Comparison of ENCODE assay signal across 26 cellular contexts in genomic region chr9:123528521-123528920, GRCh38.
"Had no signal": no experiment of that assay in that cellular context is flagged by ENCODE, and none has a peak within 500 bp of the region (broad histone marks: within the 10 kb centered on the region; RNA-seq: fewer than 3 reads in every experiment).

No MANE protein-coding gene starts in this region.

- DNase-seq: activated CD4-positive, alpha-beta T cell treated with anti-CD3 and anti-CD28 coated beads for 1 hour; activated CD4-positive, alpha-beta T cell treated with anti-CD3 and anti-CD28 coated beads, Interleukin-2, amount 10 ng/mL, durations not matched to agents 7 days and 5 days; activated CD8-positive, alpha-beta T cell treated with anti-CD3 and anti-CD28 coated beads for 36 hours; activated T-cell treated with anti-CD3 and anti-CD28 coated beads, Interleukin-2, amount 50 U/mL, for 48 hours; effector CD8-positive, alpha-beta T cell; esophagus squamous epithelium; foreskin melanocyte; heart right ventricle; left ventricle myocardium inferior; mesendoderm; mucosa of descending colon; naive B cell; pancreas; retina; stimulated activated CD4-positive, alpha-beta T cell treated with anti-CD3 and anti-CD28 coated beads, Interleukin-1b, Interleukin-23, amount 100 ng/mL, for 48 hours; stimulated activated CD4-positive, alpha-beta T cell treated with anti-CD3 and anti-CD28 coated beads, Interleukin-4, amount 100 ng/mL, for 4 hours; stimulated activated CD8-positive, alpha-beta memory T cell treated with anti-CD3 and anti-CD28 coated beads, Interleukin-4, amount 100 ng/mL, for 48 hours; stimulated activated naive CD8-positive, alpha-beta T cell treated with anti-CD3 and anti-CD28 coated beads, Interleukin-15, amount 100 ng/mL, for 72 hours; substantia nigra; T1000; upper lobe of left lung had no signal

- H3K4me3 ChIP-seq: esophagus squamous epithelium, heart right ventricle, left ventricle myocardium inferior, lung, mucosa of descending colon, pancreas, prostate gland, smooth muscle cell, upper lobe of left lung, vagina had no signal

- H3K27ac ChIP-seq: epithelial cell of prostate, esophagus squamous epithelium, heart right ventricle, left ventricle myocardium inferior, pancreas, prostate gland, upper lobe of left lung, vagina had no signal

- H3K27me3 ChIP-seq: esophagus squamous epithelium, heart right ventricle, pancreas, upper lobe of left lung, vagina had no signal

- H3K9me3 ChIP-seq: esophagus squamous epithelium, mucosa of descending colon, pancreas, prostate gland, vagina had no signal

- H3K36me3 ChIP-seq: esophagus squamous epithelium, heart right ventricle, pancreas, prostate gland, upper lobe of left lung, vagina had no signal

- H3K4me1 ChIP-seq: esophagus squamous epithelium, heart right ventricle, left ventricle myocardium inferior, pancreas, prostate gland, upper lobe of left lung, vagina had no signal
